In the genomic region with DNA sequence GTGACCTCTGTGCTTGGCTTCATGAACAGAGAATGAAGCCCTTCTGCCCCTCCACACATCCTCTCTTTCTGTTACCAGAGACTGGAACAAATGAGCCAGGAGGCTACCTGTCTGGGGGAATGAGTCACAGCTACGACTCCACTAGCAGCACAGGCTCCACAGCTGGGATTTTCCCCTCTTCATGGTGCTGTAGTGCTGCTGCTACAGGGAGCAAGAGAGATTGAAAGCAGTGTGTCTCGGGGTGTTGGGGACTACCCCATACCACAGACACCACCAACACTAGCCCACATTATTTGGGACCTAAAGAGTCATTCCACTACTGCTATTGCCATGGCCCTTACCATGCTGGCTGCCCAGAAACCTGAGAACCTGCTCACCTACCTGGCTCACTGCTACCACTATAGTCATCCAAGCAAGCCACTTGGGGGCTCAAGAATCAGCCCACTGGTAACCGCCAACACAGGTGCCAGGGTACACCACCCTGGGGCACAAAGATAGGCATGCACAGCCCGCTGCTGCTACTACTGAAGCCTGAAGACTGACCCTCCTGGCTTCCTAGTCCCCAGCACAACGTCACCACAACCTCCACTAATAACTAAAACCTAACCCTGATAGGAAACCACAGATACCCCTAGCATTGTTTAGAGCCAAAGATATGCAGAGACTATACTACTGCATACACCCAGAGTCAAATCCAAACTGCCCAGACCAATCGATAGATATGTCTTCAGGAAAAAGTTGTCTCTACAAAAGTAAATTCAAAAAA, we compare ENCODE assay signal across 13 cellular contexts. TPM values are rescaled to one million over a fixed set of nuclear protein-coding genes. Genes with fewer than 3 reads are reported as not detected.
DNase-seq lines count a peak whose midpoint lies in the region; ATAC-seq, FAIRE-seq and TF ChIP-seq lines count a peak whose summit lies in the region.
"Had no signal": no experiment of that assay in that cellular context is flagged by ENCODE, and none has a peak within 500 bp of the region (broad histone marks: within the 10 kb centered on the region; RNA-seq: fewer than 3 reads in every experiment).

No MANE protein-coding gene starts in this region.

- H3K27ac Mint-ChIP-seq in stimulated activated naive B cell treated with anti-CD40 and anti-IgM and Interleukin-4, amounts not matched to agents 10 μg/mL and 1 μg/mL and 100 μg/mL, for 72 hours, result peak overlapping the region; percentile 82
- H3K27ac Mint-ChIP-seq in T-cell, result no peak overlapping the region

- DNase-seq in activated T-cell treated with anti-CD3 and anti-CD28 coated beads for 24 hours (ENCODE audit: low read depth), result peak; percentile 15
- no peak for DNase-seq in activated T-cell treated with anti-CD3 and anti-CD28 coated beads for 4 hours
- DNase-seq in NK-92 (lab: John Stamatoyannopoulos, UW; ENCODE audit: unreplicated experiment), result peak; percentile 5
- DNase-seq in stimulated activated naive B cell treated with anti-CD40 and anti-IgM and Interleukin-4, amounts not matched to agents 10 μg/mL and 1 μg/mL and 100 μg/mL, for 72 hours, result peak; percentile 85
- no peak for DNase-seq in frontal cortex (ENCODE audit: low spot score in 2 of 2)
- DNase-seq in T-cell, result no peak
- DNase-seq in SK-N-SH, result no peak
- DNase-seq: NCI-H187 had no signal

- H3K79me2 ChIP-seq in SK-N-SH (ENCODE audit: insufficient read depth), result no peaks in the 10 kb centered on the region
- H3K79me2 ChIP-seq: parathyroid adenoma had no signal

- no peaks in the 10 kb centered on the region for H3K9me2 ChIP-seq in SK-N-SH

- POLR2A ChIA-PET in T-cell (lab: Charles Lee), result no interaction called here
- POLR2A ChIA-PET in SK-N-SH (lab: Yijun Ruan, JAX), result no interaction called here

- FAIRE-seq in frontal cortex (lab: Jason Lieb, UNC), result no peak
- FAIRE-seq: H54 had no signal

- no peak for TF ChIP-seq RAD21 in SK-N-SH (IDR thresholded peaks at IDR 0.05; ENCODE audit: low read length)

- no peak overlapping the region for H3K4me3 ChIP-seq in SK-N-SH (ENCODE audit: low read depth in 2 of 2, low read length in 1 of 2)

- 0% methylated on average over 6 of the region's 6 CpGs for WGBS in SK-N-SH (ENCODE audit: low lambda C conversion rate)

- no peaks in the 10 kb centered on the region for H3K4me1 ChIP-seq in SK-N-SH (ENCODE audit: control insufficient read depth in 1 of 2, insufficient read depth in 2 of 2, low read depth in 1 of 2, low read length in 1 of 2)
- H3K4me1 ChIP-seq: parathyroid adenoma had no signal

- H3K36me3 Mint-ChIP-seq in stimulated activated naive B cell treated with anti-CD40 and anti-IgM and Interleukin-4, amounts not matched to agents 10 μg/mL and 1 μg/mL and 100 μg/mL, for 72 hours, result peaks cover 3 to 4% of the 10 kb centered on the region in 2 donors
- no peaks in the 10 kb centered on the region for H3K36me3 Mint-ChIP-seq in T-cell

- H3K9me3 Mint-ChIP-seq in stimulated activated naive B cell treated with anti-CD40 and anti-IgM and Interleukin-4, amounts not matched to agents 10 μg/mL and 1 μg/mL and 100 μg/mL, for 72 hours, result peaks cover 5 to 10% of the 10 kb centered on the region in 2 donors
- peaks cover 12 to 23% (median 15%) of the 10 kb centered on the region in 3 donors for H3K9me3 Mint-ChIP-seq in T-cell

- CTCF ChIA-PET in T-cell (lab: Charles Lee), result no interaction called here
- CTCF ChIA-PET in SK-N-SH (lab: Yijun Ruan, JAX), result no interaction called here

- no peaks in the 10 kb centered on the region for H4K20me1 ChIP-seq in SK-N-SH (ENCODE audit: insufficient read depth)

- TF ChIP-seq EP300 in SK-N-SH (IDR thresholded peaks at IDR 0.05; ENCODE audit: borderline replicate concordance in 1 of 2, low read depth in 1 of 2, low read length in 1 of 2), result no peak

- H3K9ac ChIP-seq in SK-N-SH, result no peak overlapping the region
- H3K9ac ChIP-seq: parathyroid adenoma had no signal

- no peak overlapping the region for H3K4me2 ChIP-seq in SK-N-SH

- H2AFZ ChIP-seq in SK-N-SH (ENCODE audit: low read depth), result no peak overlapping the region
- H2AFZ ChIP-seq: parathyroid adenoma had no signal

- no peaks in the 10 kb centered on the region for H3K27me3 ChIP-seq in SK-N-SH (ENCODE audit: insufficient read depth)

- ATAC-seq in HG02678 (IDR thresholded peaks at IDR 0.05; ENCODE audit: unreplicated experiment) (peak; percentile 92), T-cell (replicated peaks in 1 of 4) (no peak)
- ATAC-seq in stimulated activated naive B cell treated with anti-CD40 and anti-IgM and Interleukin-4, amounts not matched to agents 10 μg/mL and 1 μg/mL and 100 μg/mL, for 72 hours (replicated peaks), result peak; percentile 98 to 99

- no peaks in the 10 kb centered on the region for H3K36me3 ChIP-seq in SK-N-SH (replicated peaks in 1 of 2; ENCODE audit: control insufficient read depth in 1 of 2, insufficient read depth in 2 of 2, low read length in 1 of 2)

- no peak for TF ChIP-seq CTCF in SK-N-SH (IDR thresholded peaks at IDR 0.05)

- no peaks in the 10 kb centered on the region for H3F3A ChIP-seq in SK-N-SH (replicated peaks; ENCODE audit: insufficient read depth)

- H3K4me3 Mint-ChIP-seq in stimulated activated naive B cell treated with anti-CD40 and anti-IgM and Interleukin-4, amounts not matched to agents 10 μg/mL and 1 μg/mL and 100 μg/mL, for 72 hours, result peak overlapping the region; percentile 50 to 53
- no peak overlapping the region for H3K4me3 Mint-ChIP-seq in T-cell

- H3K27ac ChIP-seq in SK-N-SH (ENCODE audit: low read depth in 2 of 2, low read length in 1 of 2), result no peak overlapping the region
- H3K27ac ChIP-seq: parathyroid adenoma had no signal

- H3K27me3 Mint-ChIP-seq in stimulated activated naive B cell treated with anti-CD40 and anti-IgM and Interleukin-4, amounts not matched to agents 10 μg/mL and 1 μg/mL and 100 μg/mL, for 72 hours, result peaks cover 3 to 5% of the 10 kb centered on the region in 2 donors
- peaks cover 30 to 31% of the 10 kb centered on the region in 2 donors for H3K27me3 Mint-ChIP-seq in T-cell

- H3K4me1 Mint-ChIP-seq in stimulated activated naive B cell treated with anti-CD40 and anti-IgM and Interleukin-4, amounts not matched to agents 10 μg/mL and 1 μg/mL and 100 μg/mL, for 72 hours, result peaks cover 16 to 27% of the 10 kb centered on the region in 2 donors
- H3K4me1 Mint-ChIP-seq in T-cell, result no peaks in the 10 kb centered on the region

- no peaks in the 10 kb centered on the region for H3K9me3 ChIP-seq in SK-N-SH

TF ChIP-seq in SK-N-SH, 30 proteins besides CTCF, POLR2A, EP300 and RAD21 (continues in another document):
- TF ChIP-seq NFIC (IDR thresholded peaks at IDR 0.05; ENCODE audit: borderline replicate concordance) (no peak), TEAD4 (IDR thresholded peaks at IDR 0.05; ENCODE audit: borderline replicate concordance, insufficient read depth) (no peak), MAX (IDR thresholded peaks at IDR 0.05; ENCODE audit: low read depth) (no peak), SMC3 (IDR thresholded peaks at IDR 0.05; ENCODE audit: low read depth, low read length) (no peak), EZH2phosphoT487 (IDR thresholded peaks at IDR 0.05; ENCODE audit: borderline replicate concordance, low read depth) (no peak), GATA2 (CRISPR knock-in tag; IDR thresholded peaks at IDR 0.05) (no peak), MEF2A (IDR thresholded peaks at IDR 0.05; ENCODE audit: borderline replicate concordance, low read depth) (no peak), YY1 (IDR thresholded peaks at IDR 0.05; ENCODE audit: low read depth) (no peak), NRF1 (IDR thresholded peaks at IDR 0.05; ENCODE audit: low read depth, low read length) (no peak), RCOR1 (IDR thresholded peaks at IDR 0.05; ENCODE audit: low read length) (no peak), REST (IDR thresholded peaks at IDR 0.05; ENCODE audit: low read depth, low read length) (no peak)

RNA-seq across cellular contexts. Expression of gene CD1E, which starts 17.7 kb away (rescaled TPM):
- not detected for total RNA-seq in frontal cortex
- not detected for total RNA-seq in T-cell
- polyA plus RNA-seq in SK-N-SH (2012; rRNA removed), result not detected in 2 replicates
- not detected in 2 replicates for polyA plus RNA-seq in SK-N-SH (2012; cell fraction: cytosol; rRNA removed)
- polyA plus RNA-seq in SK-N-SH (2012; cell fraction: nucleus; rRNA removed), result not detected in 2 replicates
- total RNA-seq: cardiac septum, temporal lobe had no signal

RNA-seq across cellular contexts. Expression of gene OR10T2, which starts 27.9 kb away (rescaled TPM):
- total RNA-seq in frontal cortex (not detected), T-cell (not detected)
- polyA plus RNA-seq in SK-N-SH (2012; rRNA removed), result not detected in 2 replicates
- not detected in 2 replicates for polyA plus RNA-seq in SK-N-SH (2012; cell fraction: cytosol; rRNA removed)
- polyA plus RNA-seq in SK-N-SH (2012; cell fraction: nucleus; rRNA removed), result not detected in 2 replicates
- total RNA-seq: cardiac septum, temporal lobe had no signal

RNA-seq across cellular contexts. Expression of gene CD1B, which starts 40.0 kb away (rescaled TPM):
- total RNA-seq in frontal cortex, result not detected
- total RNA-seq in T-cell, result not detected
- polyA plus RNA-seq in SK-N-SH (2012; rRNA removed), result not detected in 2 replicates
- polyA plus RNA-seq in SK-N-SH (2012; cell fraction: cytosol; rRNA removed), result not detected in 2 replicates
- polyA plus RNA-seq in SK-N-SH (2012; cell fraction: nucleus; rRNA removed), result not detected in 2 replicates
- total RNA-seq: cardiac septum, temporal lobe had no signal

RNA-seq across cellular contexts. Expression of gene OR10K2, which starts 54.7 kb away (rescaled TPM):
- total RNA-seq in frontal cortex (not detected), T-cell (not detected)
- not detected in 2 replicates for polyA plus RNA-seq in SK-N-SH (2012; rRNA removed)
- not detected in 2 replicates for polyA plus RNA-seq in SK-N-SH (2012; cell fraction: cytosol; rRNA removed)
- not detected in 2 replicates for polyA plus RNA-seq in SK-N-SH (2012; cell fraction: nucleus; rRNA removed)
- total RNA-seq: cardiac septum, temporal lobe had no signal

Comparison
In these comparisons a context has a peak if more than half of its experiments do, and no peak if none do; other contexts are left out.
1. DNase-seq: peak in activated T-cell treated with anti-CD3 and anti-CD28 coated beads for 24 hours (single experiment), NK-92 (single experiment) and stimulated activated naive B cell treated with anti-CD40 and anti-IgM and Interleukin-4, amounts not matched to agents 10 μg/mL and 1 μg/mL and 100 μg/mL, for 72 hours (single experiment); none in activated T-cell treated with anti-CD3 and anti-CD28 coated beads for 4 hours (single experiment), frontal cortex (0 of 2), T-cell (0 of 34) and SK-N-SH (single experiment).
2. ATAC-seq: peak in HG02678 (single experiment) and stimulated activated naive B cell treated with anti-CD40 and anti-IgM and Interleukin-4, amounts not matched to agents 10 μg/mL and 1 μg/mL and 100 μg/mL, for 72 hours (2 of 2); none in T-cell (0 of 4).
3. H3K4me3 Mint-ChIP-seq: peak in stimulated activated naive B cell treated with anti-CD40 and anti-IgM and Interleukin-4, amounts not matched to agents 10 μg/mL and 1 μg/mL and 100 μg/mL, for 72 hours (2 of 2); none in T-cell (0 of 3).